ENCODE assay signal across 8 cellular contexts in the genomic region with DNA sequence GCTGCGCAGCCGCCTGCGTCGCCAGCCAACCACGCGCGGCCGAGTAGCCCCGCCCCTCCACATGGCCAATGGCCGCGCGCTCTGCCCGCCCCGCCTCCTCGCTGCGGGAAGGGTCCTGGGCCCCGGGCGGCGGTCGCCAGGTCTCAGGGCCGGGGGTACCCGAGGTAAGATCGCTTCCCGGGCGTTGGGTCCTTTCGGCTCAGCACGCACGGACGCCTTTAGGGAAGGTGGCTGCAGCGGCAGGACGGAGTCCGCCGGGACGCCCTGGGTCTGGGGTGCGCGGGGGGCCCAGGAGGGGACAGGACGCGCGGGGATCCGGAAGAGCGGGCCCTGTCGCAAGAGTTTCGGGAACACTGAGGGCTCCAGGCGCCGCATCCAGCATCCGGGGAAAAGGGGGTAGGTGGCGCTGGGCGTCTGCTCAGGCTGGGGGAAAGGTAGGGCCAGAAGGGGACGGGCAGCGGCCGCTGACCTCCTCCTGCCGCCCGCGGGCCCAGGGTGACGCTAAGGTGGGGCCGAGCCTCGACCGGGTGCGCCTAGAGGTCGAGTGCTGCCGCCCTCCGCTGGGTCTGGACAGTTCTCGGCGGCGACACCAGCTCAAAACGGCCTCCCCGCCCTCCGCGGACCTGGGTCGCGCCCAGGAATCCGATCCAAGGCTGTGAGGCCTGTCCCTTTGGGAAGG. TPM values are rescaled to one million over a fixed set of nuclear protein-coding genes. Genes with fewer than 3 reads are reported as not detected.
DNase-seq lines count a peak whose midpoint lies in the region; ATAC-seq lines count a peak whose summit lies in the region.

Gene MAVS, plus strand, starts transcription at position 95 of the 679 bp plus-strand sequence. CDS start 7,791 bp downstream, outside the sequence.

- DNase-seq in DMS79 (lab: John Stamatoyannopoulos, UW) = peak; percentile 44
- DNase-seq in KG1 (lab: John Stamatoyannopoulos, UW) = peak; percentile 70
- DNase-seq in RPMI7951 (ENCODE audit: low read depth) = peak; percentile 88
- DNase-seq in activated T-helper 1 cell treated with anti-CD3 and anti-CD28 coated beads, Interleukin-2, amount 50 U/mL, for 16 hours (ENCODE audit: low read depth in 1 of 2, low spot score in 1 of 2) = peak; percentile 63 to 80
- DNase-seq in fibroblast of gingiva (ENCODE audit: low read depth) = peak; percentile 79
- peak; percentile 76 to 93 (median 82) for DNase-seq in naive thymus-derived CD4-positive, alpha-beta T cell

- H3K27ac ChIP-seq in naive thymus-derived CD4-positive, alpha-beta T cell (ENCODE audit: low read depth, low read length) = peak within 1 kb of the TSS; percentile 96

- no peaks in the 10 kb centered on the region for H3K9me3 Mint-ChIP-seq in naive thymus-derived CD4-positive, alpha-beta T cell
- no peaks in the 10 kb centered on the region for H3K9me3 Mint-ChIP-seq in stimulated activated memory B cell treated with anti-CD40 and anti-IgM and Interleukin-4, amounts not matched to agents 10 μg/mL and 1 μg/mL and 100 μg/mL, for 72 hours

- peaks cover 0 to 9% (median 0%) of the 10 kb centered on the region in 3 experiments for H3K36me3 ChIP-seq in naive thymus-derived CD4-positive, alpha-beta T cell (ENCODE audit: control insufficient read depth in 2 of 3, insufficient read depth in 3 of 3, low read length in 3 of 3)

- peak within 1 kb of the TSS; percentile 85 to 93 (median 90) for H3K4me3 Mint-ChIP-seq in naive thymus-derived CD4-positive, alpha-beta T cell
- peak within 1 kb of the TSS; percentile 84 for H3K4me3 Mint-ChIP-seq in stimulated activated memory B cell treated with anti-CD40 and anti-IgM and Interleukin-4, amounts not matched to agents 10 μg/mL and 1 μg/mL and 100 μg/mL, for 72 hours

- no peaks in the 10 kb centered on the region for H3K27me3 ChIP-seq in naive thymus-derived CD4-positive, alpha-beta T cell (ENCODE audit: control insufficient read depth in 2 of 2, insufficient read depth in 2 of 2, low read length in 2 of 2)

- H3K36me3 Mint-ChIP-seq in naive thymus-derived CD4-positive, alpha-beta T cell = peaks cover 0 to 6% (median 0%) of the 10 kb centered on the region in 5 donors
- H3K36me3 Mint-ChIP-seq in stimulated activated memory B cell treated with anti-CD40 and anti-IgM and Interleukin-4, amounts not matched to agents 10 μg/mL and 1 μg/mL and 100 μg/mL, for 72 hours = no peaks in the 10 kb centered on the region

- CTCF ChIA-PET in naive thymus-derived CD4-positive, alpha-beta T cell (lab: Charles Lee) = no interaction called here

- peak; percentile 86 for ATAC-seq in GM21717 (IDR thresholded peaks at IDR 0.05; ENCODE audit: unreplicated experiment)
- ATAC-seq in naive thymus-derived CD4-positive, alpha-beta T cell = peak; percentile 100
- ATAC-seq in stimulated activated memory B cell treated with anti-CD40 and anti-IgM and Interleukin-4, amounts not matched to agents 10 μg/mL and 1 μg/mL and 100 μg/mL, for 72 hours = peak; percentile 98

- no peaks in the 10 kb centered on the region for H3K9me3 ChIP-seq in naive thymus-derived CD4-positive, alpha-beta T cell (ENCODE audit: control insufficient read depth in 2 of 3, low read length in 3 of 3)

- peaks cover 16 to 30% (median 27%) of the 10 kb centered on the region in 7 donors for H3K4me1 Mint-ChIP-seq in naive thymus-derived CD4-positive, alpha-beta T cell
- peaks cover 39% of the 10 kb centered on the region for H3K4me1 Mint-ChIP-seq in stimulated activated memory B cell treated with anti-CD40 and anti-IgM and Interleukin-4, amounts not matched to agents 10 μg/mL and 1 μg/mL and 100 μg/mL, for 72 hours

- POLR2A ChIA-PET in naive thymus-derived CD4-positive, alpha-beta T cell (lab: Charles Lee) = interaction anchor here (1.0 to 1.1 kb wide), 3 partner anchors 11 to 60 kb away, joined by 3 read pairs; partner anchors contain the start of gene CENPB

- H3K4me3 ChIP-seq in naive thymus-derived CD4-positive, alpha-beta T cell (ENCODE audit: low read length) = peak within 1 kb of the TSS; percentile 86

- intact Hi-C loops in naive thymus-derived CD4-positive, alpha-beta T cell (cut with micrococcal nuclease) = loop anchor here (1.0 to 5.0 kb wide), 10 partner anchors 27 to 168 kb away; partner anchors contain the start of genes ADISSP (in 2 of the 2), AP5S1 (in 2 of the 2), CENPB (in 2 of the 2) and PANK2 (in 2 of the 2)

- H3K4me1 ChIP-seq in naive thymus-derived CD4-positive, alpha-beta T cell (ENCODE audit: control insufficient read depth in 2 of 2, insufficient read depth in 2 of 2, low read length in 2 of 2) = peaks cover 0 to 10% of the 10 kb centered on the region in 2 donors

- H3K27me3 Mint-ChIP-seq in naive thymus-derived CD4-positive, alpha-beta T cell = no peaks in the 10 kb centered on the region
- H3K27me3 Mint-ChIP-seq in stimulated activated memory B cell treated with anti-CD40 and anti-IgM and Interleukin-4, amounts not matched to agents 10 μg/mL and 1 μg/mL and 100 μg/mL, for 72 hours = no peaks in the 10 kb centered on the region

- peak within 1 kb of the TSS; percentile 59 to 95 (median 90) for H3K27ac Mint-ChIP-seq in naive thymus-derived CD4-positive, alpha-beta T cell
- H3K27ac Mint-ChIP-seq in stimulated activated memory B cell treated with anti-CD40 and anti-IgM and Interleukin-4, amounts not matched to agents 10 μg/mL and 1 μg/mL and 100 μg/mL, for 72 hours = peak within 1 kb of the TSS; percentile 92

RNA-seq across cellular contexts. Expression of gene MAVS, which starts in this region (rescaled TPM):
- 19.3 and 23.4 TPM in 2 replicates for total RNA-seq in RPMI7951 (2014; rRNA removed; shearing (Covaris generic))
- 10 to 100 TPM; 23.3 to 49.9 (median 41.5) TPM for total RNA-seq in naive thymus-derived CD4-positive, alpha-beta T cell
- polyA plus RNA-seq in naive thymus-derived CD4-positive, alpha-beta T cell = 10 to 100 TPM in 1 of 2 donors, 1 to 10 TPM in 1; 3.5 to 10.1 TPM

Comparison
In these comparisons a context has a peak if more than half of its experiments do, and no peak if none do; other contexts are left out.
1. Peak in every context shown above with its lines: DNase-seq, ATAC-seq, H3K4me3 ChIP-seq and H3K27ac ChIP-seq.